In the genomic region with DNA sequence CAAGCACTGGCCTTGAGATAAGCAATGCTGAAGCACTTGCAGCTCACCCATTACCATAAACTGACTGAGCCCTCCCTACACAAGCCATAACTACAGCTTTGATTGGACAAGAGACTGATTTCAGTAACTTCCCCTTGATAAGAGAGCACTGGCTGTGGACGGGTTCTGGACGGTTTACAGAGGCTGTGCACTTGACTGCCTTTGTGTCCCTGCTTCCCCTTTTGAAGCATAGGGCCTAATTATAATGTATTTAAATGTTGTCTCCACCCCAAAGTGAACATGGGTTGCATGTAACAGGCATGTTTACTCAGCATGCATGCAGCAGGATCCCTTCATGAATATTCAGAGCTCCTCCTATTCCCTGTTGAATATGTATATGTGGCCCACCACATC, we compare ENCODE assay signal across 1 cellular context. TPM values are rescaled to one million over a fixed set of nuclear protein-coding genes. Genes with fewer than 3 reads are reported as not detected.
"Had no signal": no experiment of that assay in that cellular context is flagged by ENCODE, and none has a peak within 500 bp of the region (broad histone marks: within the 10 kb centered on the region; RNA-seq: fewer than 3 reads in every experiment).

No MANE protein-coding gene starts in this region.

RNA-seq across cellular contexts. Expression of gene RNU1-3, which starts 8.4 kb away (rescaled TPM):
- total RNA-seq: HT1080 had no signal
